In the genomic region with DNA sequence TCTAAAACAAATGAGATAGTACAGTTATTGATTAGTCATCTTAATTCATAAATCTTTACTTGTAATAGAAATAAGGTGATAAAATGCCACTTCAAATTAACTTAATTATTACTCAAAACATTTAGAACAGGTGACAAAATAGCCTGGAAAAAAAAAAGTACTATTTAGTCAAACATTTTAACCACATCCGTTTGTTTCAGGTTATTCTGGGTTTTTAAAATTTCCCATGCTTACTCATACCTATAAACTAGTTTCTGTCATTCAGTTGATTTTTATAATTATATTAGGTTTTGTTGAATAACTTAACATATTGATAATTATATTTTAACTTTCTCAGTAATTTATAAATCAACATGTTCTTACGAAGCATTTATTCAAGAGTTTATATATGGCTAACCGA, we compare ENCODE assay signal across 42 cellular contexts.
"Had no signal": no experiment of that assay in that cellular context is flagged by ENCODE, and none has a peak within 500 bp of the region (broad histone marks: within the 10 kb centered on the region; RNA-seq: fewer than 3 reads in every experiment).

No MANE protein-coding gene starts in this region.

- H3K4me3 Mint-ChIP-seq: activated B cell treated with CpG ODN at 0.5 μM for 24 hours; activated CD4-positive, alpha-beta memory T cell treated with anti-CD3 and anti-CD28 coated beads for 36 hours; activated naive CD4-positive, alpha-beta T cell treated with anti-CD3 and anti-CD28 coated beads, Interleukin-2, amount 10 ng/mL, durations not matched to agents 7 days and 5 days; activated naive CD8-positive, alpha-beta T cell; activated naive CD8-positive, alpha-beta T cell treated with anti-CD3 and anti-CD28 coated beads, Interleukin-2, amount 50 U/mL, for 24 hours; activated T-cell treated with anti-CD3 and anti-CD28 coated beads, Interleukin-2, amount 50 U/mL, for 4 hours; activated T-helper 1 cell treated with anti-CD3 and anti-CD28 coated beads, Interleukin-12 subunit alpha, Interleukin-12 subunit beta, Interleukin-2, Interleukin-4 antibody, amounts not matched to agents 30 ng/mL and 10 ng/mL and 1 ng/mL, durations not matched to agents 14 hours and 24 hours and 36 hours; brain had no signal

- H3K9me3 Mint-ChIP-seq: activated T-helper 1 cell treated with anti-CD3 and anti-CD28 coated beads, Interleukin-12 subunit alpha, Interleukin-12 subunit beta, Interleukin-2, Interleukin-4 antibody, amounts not matched to agents 30 ng/mL and 10 ng/mL and 1 ng/mL, durations not matched to agents 14 hours and 24 hours and 36 hours had no signal

- H3K4me3 ChIP-seq: PC-9 had no signal

- H3K27ac ChIP-seq: PC-9, RWPE1, VCaP had no signal

- ATAC-seq: activated naive CD8-positive, alpha-beta T cell treated with anti-CD3 and anti-CD28 coated beads, Interleukin-2, amount 50 U/mL, for 24 hours; activated T-cell treated with anti-CD3 and anti-CD28 coated beads, Interleukin-2, amount 50 U/mL, for 4 hours; Right ventricle myocardium inferior had no signal

- H3K27me3 Mint-ChIP-seq: activated B cell treated with CpG ODN at 0.5 μM for 24 hours; activated CD4-positive, alpha-beta memory T cell treated with anti-CD3 and anti-CD28 coated beads for 36 hours; activated naive CD4-positive, alpha-beta T cell treated with anti-CD3 and anti-CD28 coated beads, Interleukin-2, amount 10 ng/mL, durations not matched to agents 7 days and 5 days; activated naive CD8-positive, alpha-beta T cell; activated naive CD8-positive, alpha-beta T cell treated with anti-CD3 and anti-CD28 coated beads, Interleukin-2, amount 50 U/mL, for 24 hours; brain had no signal

- H3K27ac Mint-ChIP-seq: activated B cell treated with CpG ODN at 0.5 μM for 24 hours; activated CD4-positive, alpha-beta memory T cell treated with anti-CD3 and anti-CD28 coated beads for 36 hours; activated naive CD4-positive, alpha-beta T cell treated with anti-CD3 and anti-CD28 coated beads, Interleukin-2, amount 10 ng/mL, durations not matched to agents 7 days and 5 days; activated naive CD8-positive, alpha-beta T cell; activated naive CD8-positive, alpha-beta T cell treated with anti-CD3 and anti-CD28 coated beads, Interleukin-2, amount 50 U/mL, for 24 hours; activated T-helper 1 cell treated with anti-CD3 and anti-CD28 coated beads, Interleukin-12 subunit alpha, Interleukin-12 subunit beta, Interleukin-2, Interleukin-4 antibody, amounts not matched to agents 30 ng/mL and 10 ng/mL and 1 ng/mL, durations not matched to agents 14 hours and 24 hours and 36 hours; brain had no signal

- H3K4me1 Mint-ChIP-seq: activated B cell treated with CpG ODN at 0.5 μM for 24 hours; activated naive CD4-positive, alpha-beta T cell treated with anti-CD3 and anti-CD28 coated beads, Interleukin-2, amount 10 ng/mL, durations not matched to agents 7 days and 5 days; activated naive CD8-positive, alpha-beta T cell treated with anti-CD3 and anti-CD28 coated beads, Interleukin-2, amount 50 U/mL, for 24 hours; brain had no signal

- DNase-seq: activated B cell treated with CpG ODN at 0.5 μM for 24 hours; activated CD4-positive, alpha-beta memory T cell treated with anti-CD3 and anti-CD28 coated beads for 36 hours; activated CD4-positive, alpha-beta T cell treated with anti-CD3 and anti-CD28 coated beads for 4 hours; activated CD4-positive, alpha-beta T cell treated with anti-CD3 and anti-CD28 coated beads, Interleukin-2, amount 50 U/mL, for 1 hour; activated CD4-positive, CD25-positive, alpha-beta regulatory T cell treated with anti-CD3 and anti-CD28 coated beads, Interleukin-2, amount 50 U/mL, for 72 hours; activated CD8-positive, alpha-beta memory T cell treated with anti-CD3 and anti-CD28 coated beads, Interleukin-2, amount 50 U/mL, for 4 hours; activated effector memory CD4-positive, alpha-beta T cell treated with Interleukin-2 at 50 U/mL for 16 hours; activated naive CD4-positive, alpha-beta T cell treated with anti-CD3 and anti-CD28 coated beads, Interleukin-2, amount 10 ng/mL, durations not matched to agents 7 days and 5 days; activated naive CD8-positive, alpha-beta T cell treated with anti-CD3 and anti-CD28 coated beads, Interleukin-2, amount 50 U/mL, for 24 hours; activated T-cell treated with anti-CD3 and anti-CD28 coated beads for 4 hours; activated T-cell treated with anti-CD3 and anti-CD28 coated beads, Interleukin-2, amount 50 U/mL, for 4 hours; anterior cingulate cortex; caudate nucleus; cerebellar nuclear complex; Kasumi-1; MM.1S; MV-4-11; NCI-H1092; NCI-H1417; NCI-H146; NCI-H187 treated with DMSO at 0.1 percent for 48 hours; NCI-H2081; NCI-H2171 treated with DMSO at 0.1 percent for 48 hours; NCI-H2227 treated with DMSO at 0.1 percent for 48 hours; NCI-H446; NCI-H510A treated with DMSO at 0.1 percent for 48 hours; NCI-H69; NCI-H82; PC-9; SIG-M5; SW 1271; T-helper 1 cell; T-helper 2 cell; T-helper 9 cell had no signal

- FAIRE-seq: bronchial epithelial cell, RCC 7860 had no signal

- H2AFZ ChIP-seq: PC-9 had no signal

- H3K36me3 Mint-ChIP-seq: activated CD4-positive, alpha-beta memory T cell treated with anti-CD3 and anti-CD28 coated beads for 36 hours; activated naive CD4-positive, alpha-beta T cell treated with anti-CD3 and anti-CD28 coated beads, Interleukin-2, amount 10 ng/mL, durations not matched to agents 7 days and 5 days; activated naive CD8-positive, alpha-beta T cell; brain had no signal

- H3K4me2 ChIP-seq: PC-9 had no signal
